Comparison of ENCODE assay signal across 22 cellular contexts in genomic region chr5:44178414-44178813, GRCh38.
"Had no signal": no experiment of that assay in that cellular context is flagged by ENCODE, and none has a peak within 500 bp of the region (broad histone marks: within the 10 kb centered on the region; RNA-seq: fewer than 3 reads in every experiment).

No MANE protein-coding gene starts in this region.

- H3K36me3 Mint-ChIP-seq: activated naive CD8-positive, alpha-beta T cell treated with anti-CD3 and anti-CD28 coated beads for 36 hours; naive thymus-derived CD8-positive, alpha-beta T cell had no signal

- ATAC-seq: activated CD8-positive, alpha-beta T cell treated with anti-CD3 and anti-CD28 coated beads for 36 hours; activated T-helper 17 cell treated with anti-CD3 and anti-CD28 coated beads, Interleukin-2, amount 50 U/mL, for 72 hours; effector memory CD8-positive, alpha-beta T cell; lower lobe of right lung; naive thymus-derived CD8-positive, alpha-beta T cell; upper lobe of right lung had no signal

- H3K27ac Mint-ChIP-seq: activated CD8-positive, alpha-beta T cell treated with anti-CD3 and anti-CD28 coated beads for 36 hours; activated naive CD8-positive, alpha-beta T cell treated with anti-CD3 and anti-CD28 coated beads for 36 hours; activated T-helper 17 cell treated with anti-CD3 and anti-CD28 coated beads, Interleukin-2, amount 50 U/mL, for 72 hours; effector memory CD8-positive, alpha-beta T cell; naive thymus-derived CD8-positive, alpha-beta T cell had no signal

- H3K4me3 Mint-ChIP-seq: activated CD8-positive, alpha-beta T cell treated with anti-CD3 and anti-CD28 coated beads for 36 hours; activated naive CD8-positive, alpha-beta T cell treated with anti-CD3 and anti-CD28 coated beads for 36 hours; activated T-helper 17 cell treated with anti-CD3 and anti-CD28 coated beads, Interleukin-2, amount 50 U/mL, for 72 hours; effector memory CD8-positive, alpha-beta T cell; naive thymus-derived CD8-positive, alpha-beta T cell had no signal

- H3K36me3 ChIP-seq: lower lobe of right lung, prostate gland, right atrium auricular region, upper lobe of right lung had no signal

- H3K4me1 Mint-ChIP-seq: activated naive CD8-positive, alpha-beta T cell treated with anti-CD3 and anti-CD28 coated beads for 36 hours; activated T-helper 17 cell treated with anti-CD3 and anti-CD28 coated beads, Interleukin-2, amount 50 U/mL, for 72 hours; naive thymus-derived CD8-positive, alpha-beta T cell had no signal

- H3K4me3 ChIP-seq: lower lobe of right lung, prostate gland, right atrium auricular region, upper lobe of right lung had no signal

- FAIRE-seq: keratinocyte had no signal

- H3K27me3 ChIP-seq: right atrium auricular region, upper lobe of right lung had no signal

- H3K27me3 Mint-ChIP-seq: activated CD8-positive, alpha-beta T cell treated with anti-CD3 and anti-CD28 coated beads for 36 hours; activated naive CD8-positive, alpha-beta T cell treated with anti-CD3 and anti-CD28 coated beads for 36 hours; activated T-helper 17 cell treated with anti-CD3 and anti-CD28 coated beads, Interleukin-2, amount 50 U/mL, for 72 hours; effector memory CD8-positive, alpha-beta T cell; naive thymus-derived CD8-positive, alpha-beta T cell had no signal

- DNase-seq: activated CD4-positive, alpha-beta T cell treated with anti-CD3 and anti-CD28 coated beads for 48 hours; activated CD4-positive, CD25-positive, alpha-beta regulatory T cell; activated CD8-positive, alpha-beta T cell treated with anti-CD3 and anti-CD28 coated beads for 36 hours; activated naive CD4-positive, alpha-beta T cell; activated naive CD8-positive, alpha-beta T cell treated with anti-CD3 and anti-CD28 coated beads for 36 hours; activated T-cell treated with anti-CD3 and anti-CD28 coated beads, Interleukin-2, amount 50 U/mL, for 1 hour; amniotic stem cell; effector memory CD8-positive, alpha-beta T cell; foreskin melanocyte; glutamatergic neuron; hippocampal formation; lower lobe of right lung; naive thymus-derived CD8-positive, alpha-beta T cell; stimulated activated CD4-positive, alpha-beta T cell treated with anti-CD3 and anti-CD28 coated beads, Interleukin-12 subunit alpha, Interleukin-12 subunit beta, amount 100 ng/mL, for 4 hours; stimulated activated CD4-positive, alpha-beta T cell treated with anti-CD3 and anti-CD28 coated beads, Interleukin-1b, Interleukin-23, amount 100 ng/mL, for 48 hours; stimulated activated CD8-positive, alpha-beta memory T cell treated with anti-CD3 and anti-CD28 coated beads, Interleukin-4, amount 100 ng/mL, for 48 hours; stimulated activated naive CD4-positive, alpha-beta T cell; upper lobe of right lung had no signal
